9 cellular contexts compared by ENCODE assay signal in genomic region chr1:246647113-246647512, GRCh38.
DNase-seq lines count a peak whose midpoint lies in the region; ATAC-seq and TF ChIP-seq lines count a peak whose summit lies in the region.
"Had no signal": no experiment of that assay in that cellular context is flagged by ENCODE, and none has a peak within 500 bp of the region (broad histone marks: within the 10 kb centered on the region; RNA-seq: fewer than 3 reads in every experiment).

No MANE protein-coding gene starts in this region.

- DNase-seq in H7 (peak; percentile 85), left cardiac atrium (peak; percentile 63), retinal pigment epithelial cell (ENCODE audit: low read depth) (no peak)
- no peak for DNase-seq in activated naive CD4-positive, alpha-beta T cell treated with anti-CD3 and anti-CD28 coated beads, Interleukin-2, amount 50 U/mL, for 72 hours (ENCODE audit: low spot score in 2 of 2)

- H3K27ac ChIP-seq in VCaP = no peak overlapping the region
- H3K27ac ChIP-seq: SJSA1 had no signal

- peaks cover 4 to 5% of the 10 kb centered on the region in 2 donors for H3K9me3 Mint-ChIP-seq in activated naive CD4-positive, alpha-beta T cell treated with anti-CD3 and anti-CD28 coated beads, Interleukin-2, amount 50 U/mL, for 72 hours

- no peaks in the 10 kb centered on the region for H3K27me3 ChIP-seq in H7 (ENCODE audit: control insufficient read depth, insufficient read depth, low read length)
- H3K27me3 ChIP-seq: SJSA1 had no signal

- no peaks in the 10 kb centered on the region; the same call in 1 of the 2 replicates for H3K36me3 ChIP-seq in H7 (replicated peaks; ENCODE audit: control insufficient read depth, insufficient read depth, low read length)

- intact Hi-C loops in left cardiac atrium (cut with DNase I) = loop anchor here in 1 of 2 donors (5.0 kb wide), 2 partner anchors 50 to 80 kb away; partner anchors contain the start of genes CNST and TFB2M

- peak; percentile 71 for TF ChIP-seq CTCF in VCaP (conservative IDR thresholded peaks at IDR 0.05)
- TF ChIP-seq CTCF in retinal pigment epithelial cell (conservative IDR thresholded peaks at IDR 0.05; ENCODE audit: low read depth, low read length) = peak; percentile 43

- H3K27ac Mint-ChIP-seq in activated naive CD4-positive, alpha-beta T cell treated with anti-CD3 and anti-CD28 coated beads, Interleukin-2, amount 50 U/mL, for 72 hours = peak overlapping the region in 1 of 2 donors; percentile 54

- peak; percentile 93 to 95 for ATAC-seq in left cardiac atrium
- ATAC-seq in GM18511 (IDR thresholded peaks at IDR 0.05; ENCODE audit: unreplicated experiment) = no peak
- ATAC-seq in activated naive CD4-positive, alpha-beta T cell treated with anti-CD3 and anti-CD28 coated beads, Interleukin-2, amount 50 U/mL, for 72 hours = no peak
- ATAC-seq in HG02588 (IDR thresholded peaks at IDR 0.05; ENCODE audit: unreplicated experiment) = no peak
- no peak for ATAC-seq in esophagus mucosa

- H3K36me3 Mint-ChIP-seq in activated naive CD4-positive, alpha-beta T cell treated with anti-CD3 and anti-CD28 coated beads, Interleukin-2, amount 50 U/mL, for 72 hours = peaks cover 24 to 28% of the 10 kb centered on the region in 2 donors

- H3K4me3 ChIP-seq in H7 (ENCODE audit: insufficient read depth, low read depth, low read length) = no peak overlapping the region
- H3K4me3 ChIP-seq in retinal pigment epithelial cell (ENCODE audit: low read length) = no peak overlapping the region
- H3K4me3 ChIP-seq: SJSA1 had no signal

Comparison
In these comparisons a context has a peak if more than half of its experiments do, and no peak if none do; other contexts are left out.
1. DNase-seq: peak in H7 (single experiment) and left cardiac atrium (single experiment); none in retinal pigment epithelial cell (single experiment) and activated naive CD4-positive, alpha-beta T cell treated with anti-CD3 and anti-CD28 coated beads, Interleukin-2, amount 50 U/mL, for 72 hours (0 of 2).
2. ATAC-seq: peak in left cardiac atrium (2 of 2); none in GM18511 (single experiment), activated naive CD4-positive, alpha-beta T cell treated with anti-CD3 and anti-CD28 coated beads, Interleukin-2, amount 50 U/mL, for 72 hours (0 of 2), HG02588 (single experiment) and esophagus mucosa (single experiment).